ENCODE assay signal across 10 cellular contexts in the genomic region with DNA sequence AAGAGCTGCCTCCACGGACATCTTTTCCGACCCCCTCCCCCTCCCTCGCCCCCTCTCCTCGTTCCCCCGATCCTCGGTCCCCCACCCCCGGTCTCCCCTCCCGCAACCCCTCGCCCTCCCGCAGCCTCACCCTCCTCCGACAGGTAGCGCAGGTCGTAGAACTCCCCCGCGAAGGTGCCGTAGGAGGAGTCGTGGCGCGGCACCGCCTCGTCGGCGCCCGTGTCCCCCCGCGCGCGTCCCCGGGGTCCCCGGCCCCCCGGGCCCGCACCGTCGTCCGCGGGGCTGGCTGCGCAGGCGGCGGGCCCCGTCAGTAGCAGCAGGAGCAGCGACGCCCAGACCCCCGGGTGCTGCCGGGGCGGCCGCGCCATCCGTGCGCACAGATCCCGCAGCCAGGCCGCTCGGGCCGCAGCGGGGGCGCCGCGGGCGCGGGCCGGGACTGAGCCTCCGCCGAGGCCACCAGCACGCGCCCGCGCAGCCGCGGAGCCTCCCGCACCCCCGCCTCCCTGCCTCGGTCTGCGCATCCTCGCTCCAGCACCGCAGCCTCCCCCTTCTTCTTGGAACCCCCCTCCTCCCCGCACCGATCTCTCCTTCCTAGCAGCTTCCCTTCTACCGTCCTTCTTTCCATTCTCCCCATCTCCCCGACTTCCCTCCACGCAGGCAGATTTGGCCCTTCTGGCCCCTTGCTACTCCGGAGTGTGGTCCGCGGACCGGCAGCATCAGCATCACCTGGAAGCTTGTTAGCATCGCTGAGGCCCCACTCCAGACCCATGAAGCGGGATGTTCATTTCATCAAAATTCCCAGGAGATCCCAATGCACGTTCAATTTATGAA. TPM values are rescaled to one million over a fixed set of nuclear protein-coding genes. Genes with fewer than 3 reads are reported as not detected.
DNase-seq lines count a peak whose midpoint lies in the region; ATAC-seq and TF ChIP-seq lines count a peak whose summit lies in the region.
"Had no signal": no experiment of that assay in that cellular context is flagged by ENCODE, and none has a peak within 500 bp of the region (broad histone marks: within the 10 kb centered on the region; RNA-seq: fewer than 3 reads in every experiment).

A gene with protein sequence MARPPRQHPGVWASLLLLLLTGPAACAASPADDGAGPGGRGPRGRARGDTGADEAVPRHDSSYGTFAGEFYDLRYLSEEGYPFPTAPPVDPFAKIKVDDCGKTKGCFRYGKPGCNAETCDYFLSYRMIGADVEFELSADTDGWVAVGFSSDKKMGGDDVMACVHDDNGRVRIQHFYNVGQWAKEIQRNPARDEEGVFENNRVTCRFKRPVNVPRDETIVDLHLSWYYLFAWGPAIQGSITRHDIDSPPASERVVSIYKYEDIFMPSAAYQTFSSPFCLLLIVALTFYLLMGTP (minus strand): TSS at position 479 of the 831 bp plus-strand sequence. CDS start 111 bp downstream, at position 368.

- H3K9me3 ChIP-seq in right atrium auricular region (no peaks in the 10 kb centered on the region), endocrine pancreas (ENCODE audit: control insufficient read depth, low read length) (no peaks in the 10 kb centered on the region)

- DNase-seq in right atrium auricular region (ENCODE audit: low spot score): no peak
- no peak for DNase-seq in Right ventricle myocardium superior
- no peak for DNase-seq in HuH-7.5 (ENCODE audit: low spot score)
- DNase-seq in MV-4-11 (lab: John Stamatoyannopoulos, UW): no peak
- no peak for DNase-seq in HPDE6-E6E7 (ENCODE audit: extremely low spot score)

- H3K36me3 ChIP-seq in right atrium auricular region (no peaks in the 10 kb centered on the region), endocrine pancreas (ENCODE audit: control insufficient read depth, insufficient read depth, low read length) (peaks cover 3% of the 10 kb centered on the region)

- no peak for ATAC-seq in Right ventricle myocardium superior (ENCODE audit: poor library complexity)
- ATAC-seq in GM21390 (IDR thresholded peaks at IDR 0.05; ENCODE audit: unreplicated experiment): no peak

- H3K27ac ChIP-seq in right atrium auricular region: no peak within 1 kb of the TSS
- H3K27ac ChIP-seq: epithelial cell of prostate, SK-N-MC had no signal

- TF ChIP-seq CTCF in right atrium auricular region (IDR thresholded peaks at IDR 0.05): no peak
- TF ChIP-seq CTCF in nephron (IDR thresholded peaks at IDR 0.05; ENCODE audit: unreplicated experiment in 3 of 3): no peak

- H3K27me3 Mint-ChIP-seq in nephron (ENCODE audit: low read depth): peaks cover 58% of the 10 kb centered on the region

- H3K36me3 Mint-ChIP-seq in nephron (ENCODE audit: low read depth): no peaks in the 10 kb centered on the region

- intact Hi-C loops in Right ventricle myocardium superior (cut with DNase I): no loop called here

- H3K4me1 ChIP-seq in right atrium auricular region: no peaks in the 10 kb centered on the region
- no peaks in the 10 kb centered on the region for H3K4me1 ChIP-seq in endocrine pancreas (ENCODE audit: control insufficient read depth, insufficient read depth, low read length)

- H3K9me3 Mint-ChIP-seq in nephron: peaks cover 6% of the 10 kb centered on the region

- peak within 1 kb of the TSS; percentile 80 to 95 (median 88) for H3K4me3 Mint-ChIP-seq in nephron

- H3K9ac ChIP-seq in endocrine pancreas (ENCODE audit: control insufficient read depth, insufficient read depth, low read length): peak within 1 kb of the TSS; percentile 55

- H3K4me3 ChIP-seq in right atrium auricular region: peak within 1 kb of the TSS; percentile 12 to 37
- peak within 1 kb of the TSS; percentile 71 for H3K4me3 ChIP-seq in endocrine pancreas (ENCODE audit: control insufficient read depth, insufficient read depth, low read length)
- H3K4me3 ChIP-seq: SK-N-MC had no signal

- H3K4me1 Mint-ChIP-seq in nephron: no peaks in the 10 kb centered on the region

- H3K27me3 ChIP-seq in right atrium auricular region (no peaks in the 10 kb centered on the region), endocrine pancreas (ENCODE audit: control insufficient read depth, insufficient read depth, low read length) (no peaks in the 10 kb centered on the region)

- no peak within 1 kb of the TSS for H3K27ac Mint-ChIP-seq in nephron

RNA-seq across cellular contexts. Expression of the gene that starts here (rescaled TPM):
- total RNA-seq in right atrium auricular region (1 to 10 TPM; 4.3 to 7.5 TPM), Right ventricle myocardium superior (1.2 TPM)
